In the genomic region with DNA sequence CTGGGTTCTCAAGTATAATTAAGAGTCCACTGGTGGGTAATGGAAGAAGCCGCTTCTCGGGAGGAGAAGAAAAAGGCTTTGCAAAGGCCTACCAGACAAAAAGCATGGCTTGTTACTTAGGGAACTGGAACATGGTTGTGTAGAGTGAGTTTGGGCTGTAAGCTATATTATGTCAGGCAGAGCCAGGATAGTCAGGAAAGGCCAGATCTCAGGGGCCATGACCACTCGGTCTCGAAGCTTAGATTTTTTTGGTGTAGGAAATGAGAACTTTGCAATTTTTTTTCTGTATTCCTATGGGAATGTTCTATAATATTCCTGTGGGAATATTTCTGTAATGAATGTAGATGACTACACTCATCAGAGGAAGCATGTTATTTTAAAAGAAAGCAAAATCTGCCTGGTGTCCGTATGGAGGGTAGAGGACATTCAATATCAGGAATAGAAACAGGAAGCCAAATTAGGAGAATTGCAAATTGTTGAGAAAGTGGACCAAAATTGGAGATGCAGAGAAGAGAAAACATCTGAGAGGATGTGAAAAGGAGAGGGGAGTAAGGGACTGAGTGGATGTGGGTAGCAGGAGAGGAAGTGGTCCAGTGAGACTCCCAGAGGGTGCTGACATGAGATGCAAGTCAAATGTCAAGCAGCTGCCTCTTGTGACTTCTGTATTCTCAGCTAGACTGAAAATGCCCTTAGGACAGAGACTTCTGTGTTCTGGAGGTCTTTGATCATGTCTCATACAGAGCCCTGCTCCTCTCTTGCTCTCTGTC, we compare ENCODE assay signal across 1 cellular context.
TF ChIP-seq lines count a peak whose summit lies in the region.

No MANE protein-coding gene starts in this region.

TF ChIP-seq in GM12878, 131 proteins besides CTCF, POLR2A, EP300 and RAD21 (continued from another document and continues in another):
- TF ChIP-seq TCF7 (IDR thresholded peaks at IDR 0.05; ENCODE audit: borderline replicate concordance) (no peak), IKZF2 (IDR thresholded peaks at IDR 0.05) (peak; percentile 96), NRF1 (conservative IDR thresholded peaks at IDR 0.05; ENCODE audit: low read depth, low read length) (no peak), SIN3A (IDR thresholded peaks at IDR 0.05; ENCODE audit: low read depth, low read length) (no peak), CHD2 (IDR thresholded peaks at IDR 0.05; ENCODE audit: borderline replicate concordance, low read depth, low read length) (peak; percentile 40; the same call in 1 of the 2 replicates), RAD51 (IDR thresholded peaks at IDR 0.05) (no peak), RBBP5 (conservative IDR thresholded peaks at IDR 0.05) (no peak), YY1 (IDR thresholded peaks at IDR 0.05; ENCODE audit: low read depth, low read length) (no peak), CEBPB (IDR thresholded peaks at IDR 0.05; ENCODE audit: borderline replicate concordance in 1 of 2, low read depth in 2 of 2, low read length in 2 of 2) (0 out of 4 replicates have a peak, but pooled peaks of 1 of the 2 experiments have one; percentile 2), NFYA (IDR thresholded peaks at IDR 0.05; ENCODE audit: borderline replicate concordance, low read depth, low read length) (no peak), POU2F2 (IDR thresholded peaks at IDR 0.05; ENCODE audit: borderline replicate concordance, low read depth, low read length) (peak; percentile 62; the same call in 1 of the 3 replicates), SMARCA5 (IDR thresholded peaks at IDR 0.05) (0 out of 2 replicates have a peak, but pooled peaks have one; percentile 27), BACH1 (IDR thresholded peaks at IDR 0.05; ENCODE audit: borderline replicate concordance) (peak; percentile 84; the same call in 1 of the 2 replicates), NR2C1 (IDR thresholded peaks at IDR 0.05) (no peak), KLF5 (IDR thresholded peaks at IDR 0.05; ENCODE audit: partially characterized antibody) (no peak), PAX5 (IDR thresholded peaks at IDR 0.05; ENCODE audit: borderline replicate concordance, low read depth, low read length) (peak; percentile 80; the same call in 1 of the 2 replicates), NFXL1 (IDR thresholded peaks at IDR 0.05; ENCODE audit: borderline replicate concordance) (no peak), MEF2A (IDR thresholded peaks at IDR 0.05; ENCODE audit: insufficient read depth, low read depth, low read length) (peak; percentile 44; the same call in 1 of the 2 replicates), SPI1 (IDR thresholded peaks at IDR 0.05; ENCODE audit: borderline replicate concordance, insufficient read depth, low read depth, low read length) (peak; percentile 97), ATF7 (IDR thresholded peaks at IDR 0.05; ENCODE audit: low read depth) (peak; percentile 62)
- TF ChIP-seq, protein P1, sequence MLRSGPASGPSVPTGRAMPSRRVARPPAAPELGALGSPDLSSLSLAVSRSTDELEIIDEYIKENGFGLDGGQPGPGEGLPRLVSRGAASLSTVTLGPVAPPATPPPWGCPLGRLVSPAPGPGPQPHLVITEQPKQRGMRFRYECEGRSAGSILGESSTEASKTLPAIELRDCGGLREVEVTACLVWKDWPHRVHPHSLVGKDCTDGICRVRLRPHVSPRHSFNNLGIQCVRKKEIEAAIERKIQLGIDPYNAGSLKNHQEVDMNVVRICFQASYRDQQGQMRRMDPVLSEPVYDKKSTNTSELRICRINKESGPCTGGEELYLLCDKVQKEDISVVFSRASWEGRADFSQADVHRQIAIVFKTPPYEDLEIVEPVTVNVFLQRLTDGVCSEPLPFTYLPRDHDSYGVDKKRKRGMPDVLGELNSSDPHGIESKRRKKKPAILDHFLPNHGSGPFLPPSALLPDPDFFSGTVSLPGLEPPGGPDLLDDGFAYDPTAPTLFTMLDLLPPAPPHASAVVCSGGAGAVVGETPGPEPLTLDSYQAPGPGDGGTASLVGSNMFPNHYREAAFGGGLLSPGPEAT (IDR thresholded peaks at IDR 0.05; ENCODE audit: low read depth), result peak; percentile 88
- TF ChIP-seq, protein P2, sequence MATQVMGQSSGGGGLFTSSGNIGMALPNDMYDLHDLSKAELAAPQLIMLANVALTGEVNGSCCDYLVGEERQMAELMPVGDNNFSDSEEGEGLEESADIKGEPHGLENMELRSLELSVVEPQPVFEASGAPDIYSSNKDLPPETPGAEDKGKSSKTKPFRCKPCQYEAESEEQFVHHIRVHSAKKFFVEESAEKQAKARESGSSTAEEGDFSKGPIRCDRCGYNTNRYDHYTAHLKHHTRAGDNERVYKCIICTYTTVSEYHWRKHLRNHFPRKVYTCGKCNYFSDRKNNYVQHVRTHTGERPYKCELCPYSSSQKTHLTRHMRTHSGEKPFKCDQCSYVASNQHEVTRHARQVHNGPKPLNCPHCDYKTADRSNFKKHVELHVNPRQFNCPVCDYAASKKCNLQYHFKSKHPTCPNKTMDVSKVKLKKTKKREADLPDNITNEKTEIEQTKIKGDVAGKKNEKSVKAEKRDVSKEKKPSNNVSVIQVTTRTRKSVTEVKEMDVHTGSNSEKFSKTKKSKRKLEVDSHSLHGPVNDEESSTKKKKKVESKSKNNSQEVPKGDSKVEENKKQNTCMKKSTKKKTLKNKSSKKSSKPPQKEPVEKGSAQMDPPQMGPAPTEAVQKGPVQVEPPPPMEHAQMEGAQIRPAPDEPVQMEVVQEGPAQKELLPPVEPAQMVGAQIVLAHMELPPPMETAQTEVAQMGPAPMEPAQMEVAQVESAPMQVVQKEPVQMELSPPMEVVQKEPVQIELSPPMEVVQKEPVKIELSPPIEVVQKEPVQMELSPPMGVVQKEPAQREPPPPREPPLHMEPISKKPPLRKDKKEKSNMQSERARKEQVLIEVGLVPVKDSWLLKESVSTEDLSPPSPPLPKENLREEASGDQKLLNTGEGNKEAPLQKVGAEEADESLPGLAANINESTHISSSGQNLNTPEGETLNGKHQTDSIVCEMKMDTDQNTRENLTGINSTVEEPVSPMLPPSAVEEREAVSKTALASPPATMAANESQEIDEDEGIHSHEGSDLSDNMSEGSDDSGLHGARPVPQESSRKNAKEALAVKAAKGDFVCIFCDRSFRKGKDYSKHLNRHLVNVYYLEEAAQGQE (IDR thresholded peaks at IDR 0.05; ENCODE audit: low read depth, low read length), result no peak
- TF ChIP-seq, protein P3, sequence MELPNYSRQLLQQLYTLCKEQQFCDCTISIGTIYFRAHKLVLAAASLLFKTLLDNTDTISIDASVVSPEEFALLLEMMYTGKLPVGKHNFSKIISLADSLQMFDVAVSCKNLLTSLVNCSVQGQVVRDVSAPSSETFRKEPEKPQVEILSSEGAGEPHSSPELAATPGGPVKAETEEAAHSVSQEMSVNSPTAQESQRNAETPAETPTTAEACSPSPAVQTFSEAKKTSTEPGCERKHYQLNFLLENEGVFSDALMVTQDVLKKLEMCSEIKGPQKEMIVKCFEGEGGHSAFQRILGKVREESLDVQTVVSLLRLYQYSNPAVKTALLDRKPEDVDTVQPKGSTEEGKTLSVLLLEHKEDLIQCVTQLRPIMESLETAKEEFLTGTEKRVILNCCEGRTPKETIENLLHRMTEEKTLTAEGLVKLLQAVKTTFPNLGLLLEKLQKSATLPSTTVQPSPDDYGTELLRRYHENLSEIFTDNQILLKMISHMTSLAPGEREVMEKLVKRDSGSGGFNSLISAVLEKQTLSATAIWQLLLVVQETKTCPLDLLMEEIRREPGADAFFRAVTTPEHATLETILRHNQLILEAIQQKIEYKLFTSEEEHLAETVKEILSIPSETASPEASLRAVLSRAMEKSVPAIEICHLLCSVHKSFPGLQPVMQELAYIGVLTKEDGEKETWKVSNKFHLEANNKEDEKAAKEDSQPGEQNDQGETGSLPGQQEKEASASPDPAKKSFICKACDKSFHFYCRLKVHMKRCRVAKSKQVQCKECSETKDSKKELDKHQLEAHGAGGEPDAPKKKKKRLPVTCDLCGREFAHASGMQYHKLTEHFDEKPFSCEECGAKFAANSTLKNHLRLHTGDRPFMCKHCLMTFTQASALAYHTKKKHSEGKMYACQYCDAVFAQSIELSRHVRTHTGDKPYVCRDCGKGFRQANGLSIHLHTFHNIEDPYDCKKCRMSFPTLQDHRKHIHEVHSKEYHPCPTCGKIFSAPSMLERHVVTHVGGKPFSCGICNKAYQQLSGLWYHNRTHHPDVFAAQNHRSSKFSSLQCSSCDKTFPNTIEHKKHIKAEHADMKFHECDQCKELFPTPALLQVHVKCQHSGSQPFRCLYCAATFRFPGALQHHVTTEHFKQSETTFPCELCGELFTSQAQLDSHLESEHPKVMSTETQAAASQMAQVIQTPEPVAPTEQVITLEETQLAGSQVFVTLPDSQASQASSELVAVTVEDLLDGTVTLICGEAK (IDR thresholded peaks at IDR 0.05; ENCODE audit: borderline replicate concordance), result no peak
- TF ChIP-seq, protein P4, sequence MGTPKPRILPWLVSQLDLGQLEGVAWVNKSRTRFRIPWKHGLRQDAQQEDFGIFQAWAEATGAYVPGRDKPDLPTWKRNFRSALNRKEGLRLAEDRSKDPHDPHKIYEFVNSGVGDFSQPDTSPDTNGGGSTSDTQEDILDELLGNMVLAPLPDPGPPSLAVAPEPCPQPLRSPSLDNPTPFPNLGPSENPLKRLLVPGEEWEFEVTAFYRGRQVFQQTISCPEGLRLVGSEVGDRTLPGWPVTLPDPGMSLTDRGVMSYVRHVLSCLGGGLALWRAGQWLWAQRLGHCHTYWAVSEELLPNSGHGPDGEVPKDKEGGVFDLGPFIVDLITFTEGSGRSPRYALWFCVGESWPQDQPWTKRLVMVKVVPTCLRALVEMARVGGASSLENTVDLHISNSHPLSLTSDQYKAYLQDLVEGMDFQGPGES (IDR thresholded peaks at IDR 0.05), result no peak
- TF ChIP-seq, protein P5, sequence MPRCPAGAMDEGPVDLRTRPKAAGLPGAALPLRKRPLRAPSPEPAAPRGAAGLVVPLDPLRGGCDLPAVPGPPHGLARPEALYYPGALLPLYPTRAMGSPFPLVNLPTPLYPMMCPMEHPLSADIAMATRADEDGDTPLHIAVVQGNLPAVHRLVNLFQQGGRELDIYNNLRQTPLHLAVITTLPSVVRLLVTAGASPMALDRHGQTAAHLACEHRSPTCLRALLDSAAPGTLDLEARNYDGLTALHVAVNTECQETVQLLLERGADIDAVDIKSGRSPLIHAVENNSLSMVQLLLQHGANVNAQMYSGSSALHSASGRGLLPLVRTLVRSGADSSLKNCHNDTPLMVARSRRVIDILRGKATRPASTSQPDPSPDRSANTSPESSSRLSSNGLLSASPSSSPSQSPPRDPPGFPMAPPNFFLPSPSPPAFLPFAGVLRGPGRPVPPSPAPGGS (IDR thresholded peaks at IDR 0.05; ENCODE audit: borderline replicate concordance, insufficient read depth, low read depth, low read length, poor library complexity, severe bottlenecking), result peak; percentile 70
- TF ChIP-seq, protein P6, sequence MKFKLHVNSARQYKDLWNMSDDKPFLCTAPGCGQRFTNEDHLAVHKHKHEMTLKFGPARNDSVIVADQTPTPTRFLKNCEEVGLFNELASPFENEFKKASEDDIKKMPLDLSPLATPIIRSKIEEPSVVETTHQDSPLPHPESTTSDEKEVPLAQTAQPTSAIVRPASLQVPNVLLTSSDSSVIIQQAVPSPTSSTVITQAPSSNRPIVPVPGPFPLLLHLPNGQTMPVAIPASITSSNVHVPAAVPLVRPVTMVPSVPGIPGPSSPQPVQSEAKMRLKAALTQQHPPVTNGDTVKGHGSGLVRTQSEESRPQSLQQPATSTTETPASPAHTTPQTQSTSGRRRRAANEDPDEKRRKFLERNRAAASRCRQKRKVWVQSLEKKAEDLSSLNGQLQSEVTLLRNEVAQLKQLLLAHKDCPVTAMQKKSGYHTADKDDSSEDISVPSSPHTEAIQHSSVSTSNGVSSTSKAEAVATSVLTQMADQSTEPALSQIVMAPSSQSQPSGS (IDR thresholded peaks at IDR 0.05; ENCODE audit: low read length), result no peak; the same call in 1 of the 2 replicates
- TF ChIP-seq, protein P7, sequence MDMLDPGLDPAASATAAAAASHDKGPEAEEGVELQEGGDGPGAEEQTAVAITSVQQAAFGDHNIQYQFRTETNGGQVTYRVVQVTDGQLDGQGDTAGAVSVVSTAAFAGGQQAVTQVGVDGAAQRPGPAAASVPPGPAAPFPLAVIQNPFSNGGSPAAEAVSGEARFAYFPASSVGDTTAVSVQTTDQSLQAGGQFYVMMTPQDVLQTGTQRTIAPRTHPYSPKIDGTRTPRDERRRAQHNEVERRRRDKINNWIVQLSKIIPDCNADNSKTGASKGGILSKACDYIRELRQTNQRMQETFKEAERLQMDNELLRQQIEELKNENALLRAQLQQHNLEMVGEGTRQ (IDR thresholded peaks at IDR 0.05; ENCODE audit: borderline replicate concordance, low read depth, low read length), result no peak; the same call in 1 of the 2 replicates
- TF ChIP-seq, protein P8, sequence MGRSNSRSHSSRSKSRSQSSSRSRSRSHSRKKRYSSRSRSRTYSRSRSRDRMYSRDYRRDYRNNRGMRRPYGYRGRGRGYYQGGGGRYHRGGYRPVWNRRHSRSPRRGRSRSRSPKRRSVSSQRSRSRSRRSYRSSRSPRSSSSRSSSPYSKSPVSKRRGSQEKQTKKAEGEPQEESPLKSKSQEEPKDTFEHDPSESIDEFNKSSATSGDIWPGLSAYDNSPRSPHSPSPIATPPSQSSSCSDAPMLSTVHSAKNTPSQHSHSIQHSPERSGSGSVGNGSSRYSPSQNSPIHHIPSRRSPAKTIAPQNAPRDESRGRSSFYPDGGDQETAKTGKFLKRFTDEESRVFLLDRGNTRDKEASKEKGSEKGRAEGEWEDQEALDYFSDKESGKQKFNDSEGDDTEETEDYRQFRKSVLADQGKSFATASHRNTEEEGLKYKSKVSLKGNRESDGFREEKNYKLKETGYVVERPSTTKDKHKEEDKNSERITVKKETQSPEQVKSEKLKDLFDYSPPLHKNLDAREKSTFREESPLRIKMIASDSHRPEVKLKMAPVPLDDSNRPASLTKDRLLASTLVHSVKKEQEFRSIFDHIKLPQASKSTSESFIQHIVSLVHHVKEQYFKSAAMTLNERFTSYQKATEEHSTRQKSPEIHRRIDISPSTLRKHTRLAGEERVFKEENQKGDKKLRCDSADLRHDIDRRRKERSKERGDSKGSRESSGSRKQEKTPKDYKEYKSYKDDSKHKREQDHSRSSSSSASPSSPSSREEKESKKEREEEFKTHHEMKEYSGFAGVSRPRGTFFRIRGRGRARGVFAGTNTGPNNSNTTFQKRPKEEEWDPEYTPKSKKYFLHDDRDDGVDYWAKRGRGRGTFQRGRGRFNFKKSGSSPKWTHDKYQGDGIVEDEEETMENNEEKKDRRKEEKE (IDR thresholded peaks at IDR 0.05), result no peak
- TF ChIP-seq, protein P9, sequence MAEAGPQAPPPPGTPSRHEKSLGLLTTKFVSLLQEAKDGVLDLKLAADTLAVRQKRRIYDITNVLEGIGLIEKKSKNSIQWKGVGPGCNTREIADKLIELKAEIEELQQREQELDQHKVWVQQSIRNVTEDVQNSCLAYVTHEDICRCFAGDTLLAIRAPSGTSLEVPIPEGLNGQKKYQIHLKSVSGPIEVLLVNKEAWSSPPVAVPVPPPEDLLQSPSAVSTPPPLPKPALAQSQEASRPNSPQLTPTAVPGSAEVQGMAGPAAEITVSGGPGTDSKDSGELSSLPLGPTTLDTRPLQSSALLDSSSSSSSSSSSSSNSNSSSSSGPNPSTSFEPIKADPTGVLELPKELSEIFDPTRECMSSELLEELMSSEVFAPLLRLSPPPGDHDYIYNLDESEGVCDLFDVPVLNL (IDR thresholded peaks at IDR 0.05; ENCODE audit: low read depth, low read length), result no peak
